In the genomic region with DNA sequence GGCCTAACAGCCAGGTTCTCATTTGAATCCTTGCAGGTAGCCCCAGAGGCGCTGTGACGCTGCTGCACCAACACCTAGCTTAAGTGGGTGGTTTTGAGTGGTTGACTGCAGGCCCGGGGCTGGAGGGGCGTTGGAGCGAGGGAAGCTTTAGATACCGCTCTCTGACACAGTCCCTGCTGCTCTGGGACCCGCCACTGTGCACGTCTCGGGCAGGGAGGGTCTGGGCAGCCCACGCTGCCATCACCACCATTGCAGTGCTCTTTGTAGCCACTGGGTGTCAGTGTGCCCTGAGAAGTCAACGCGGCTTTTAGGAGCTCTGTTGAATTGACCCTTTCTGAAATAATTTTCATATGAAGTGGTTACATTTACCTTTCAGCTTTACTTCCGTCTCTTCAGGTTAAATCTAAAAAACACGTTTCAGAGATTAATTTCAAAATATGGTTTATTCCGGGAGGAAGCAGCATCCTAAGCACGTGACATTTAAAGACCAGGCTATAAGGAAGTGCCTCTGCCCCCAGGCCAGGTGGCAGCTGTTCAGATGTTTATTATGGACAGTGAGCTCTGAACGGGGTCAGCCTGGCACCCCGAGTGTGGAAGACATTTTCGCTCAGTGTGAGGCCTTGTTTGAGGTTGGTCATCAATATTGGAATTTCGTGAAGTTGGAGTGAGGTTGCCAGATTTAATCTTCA, we compare ENCODE assay signal across 8 cellular contexts. TPM values are rescaled to one million over a fixed set of nuclear protein-coding genes. Genes with fewer than 3 reads are reported as not detected.
DNase-seq lines count a peak whose midpoint lies in the region; ATAC-seq and TF ChIP-seq lines count a peak whose summit lies in the region.

No MANE protein-coding gene starts in this region.

- no peak overlapping the region for H3K4me3 ChIP-seq in cardiac fibroblast (replicated peaks in 1 of 2; ENCODE audit: low read depth in 2 of 2, low read length in 2 of 2)

- no peak overlapping the region for H3K4me3 Mint-ChIP-seq in WTC11

- H3K9me3 Mint-ChIP-seq in WTC11, result no peaks in the 10 kb centered on the region

- H3K4me1 Mint-ChIP-seq in WTC11, result no peaks in the 10 kb centered on the region

- H3K27ac Mint-ChIP-seq in WTC11, result no peak overlapping the region

- peak; percentile 3 for DNase-seq in NCI-H1092 treated with DMSO at 0.1 percent for 48 hours (lab: John Stamatoyannopoulos, UW)
- no peak for DNase-seq in NCI-H1092 (lab: John Stamatoyannopoulos, UW)
- DNase-seq in NCI-H1694 treated with DMSO at 0.1 percent for 48 hours (lab: John Stamatoyannopoulos, UW), result peak; percentile 66
- peak; percentile 78 for DNase-seq in WTC11 (ENCODE audit: low spot score)
- peak; percentile 69 to 77 for DNase-seq in cardiac fibroblast (ENCODE audit: low read depth in 2 of 2)
- DNase-seq in kidney glomerular epithelial cell (lab: John Stamatoyannopoulos, UW), result peak; percentile 29
- peak; percentile 60 for DNase-seq in stimulated activated CD4-positive, alpha-beta T cell treated with anti-CD3 and anti-CD28 coated beads, Interleukin-4, amount 100 ng/mL, for 1 hour

- TF ChIP-seq CTCF in WTC11 (IDR thresholded peaks at IDR 0.05) (peak; percentile 93), cardiac fibroblast (IDR thresholded peaks at IDR 0.05; ENCODE audit: low read depth, low read length) (peak; percentile 96)

- POLR2A ChIA-PET in WTC11 (lab: Charles Lee), result interaction anchor here (0.5 kb wide), 2 partner anchors 59 to 95 kb away, joined by 3 to 4 read pairs; no protein-coding TSS in a partner anchor

- CTCF ChIA-PET in WTC11 (lab: Charles Lee), result interaction anchor here (0.5 to 3.1 kb wide), 89 partner anchors 9 to 763 kb away, joined by 3 to 80 read pairs (median 4); a partner anchor contains a TSS

- H3K27me3 Mint-ChIP-seq in WTC11 (ENCODE audit: low read depth), result no peaks in the 10 kb centered on the region

- ATAC-seq in WTC11 (peak; percentile 97), HG03108 (IDR thresholded peaks at IDR 0.05; ENCODE audit: unreplicated experiment) (no peak)

- peaks cover 68% of the 10 kb centered on the region for H3K36me3 Mint-ChIP-seq in WTC11

TF ChIP-seq in WTC11, 78 proteins besides CTCF, POLR2A, EP300 and RAD21:
- TF ChIP-seq TP53 (CRISPR knock-in tag; IDR thresholded peaks at IDR 0.05), result no peak
- no peak for TF ChIP-seq ZNF317 (CRISPR knock-in tag; IDR thresholded peaks at IDR 0.05; ENCODE audit: borderline replicate concordance, low read depth)
- no peak for TF ChIP-seq OVOL2 (CRISPR knock-in tag; IDR thresholded peaks at IDR 0.05; ENCODE audit: borderline replicate concordance)
- TF ChIP-seq RORB (CRISPR knock-in tag; IDR thresholded peaks at IDR 0.05), result no peak
- TF ChIP-seq, protein P1, sequence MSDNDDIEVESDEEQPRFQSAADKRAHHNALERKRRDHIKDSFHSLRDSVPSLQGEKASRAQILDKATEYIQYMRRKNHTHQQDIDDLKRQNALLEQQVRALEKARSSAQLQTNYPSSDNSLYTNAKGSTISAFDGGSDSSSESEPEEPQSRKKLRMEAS (CRISPR knock-in tag; IDR thresholded peaks at IDR 0.05), result no peak
- TF ChIP-seq ZNF121 (CRISPR knock-in tag; IDR thresholded peaks at IDR 0.05), result no peak
- TF ChIP-seq TCF7 (CRISPR knock-in tag; IDR thresholded peaks at IDR 0.05; ENCODE audit: low read depth), result no peak
- no peak for TF ChIP-seq CREB1 (CRISPR knock-in tag; IDR thresholded peaks at IDR 0.05)
- no peak for TF ChIP-seq ZNF219 (CRISPR knock-in tag; IDR thresholded peaks at IDR 0.05; ENCODE audit: borderline replicate concordance)
- TF ChIP-seq ZNF396 (CRISPR knock-in tag; IDR thresholded peaks at IDR 0.05; ENCODE audit: borderline replicate concordance), result no peak
- no peak for TF ChIP-seq PRRX2 (CRISPR knock-in tag; IDR thresholded peaks at IDR 0.05)
- TF ChIP-seq, protein P2, sequence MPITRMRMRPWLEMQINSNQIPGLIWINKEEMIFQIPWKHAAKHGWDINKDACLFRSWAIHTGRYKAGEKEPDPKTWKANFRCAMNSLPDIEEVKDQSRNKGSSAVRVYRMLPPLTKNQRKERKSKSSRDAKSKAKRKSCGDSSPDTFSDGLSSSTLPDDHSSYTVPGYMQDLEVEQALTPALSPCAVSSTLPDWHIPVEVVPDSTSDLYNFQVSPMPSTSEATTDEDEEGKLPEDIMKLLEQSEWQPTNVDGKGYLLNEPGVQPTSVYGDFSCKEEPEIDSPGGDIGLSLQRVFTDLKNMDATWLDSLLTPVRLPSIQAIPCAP (CRISPR knock-in tag; IDR thresholded peaks at IDR 0.05), result no peak
- TF ChIP-seq, protein P3, sequence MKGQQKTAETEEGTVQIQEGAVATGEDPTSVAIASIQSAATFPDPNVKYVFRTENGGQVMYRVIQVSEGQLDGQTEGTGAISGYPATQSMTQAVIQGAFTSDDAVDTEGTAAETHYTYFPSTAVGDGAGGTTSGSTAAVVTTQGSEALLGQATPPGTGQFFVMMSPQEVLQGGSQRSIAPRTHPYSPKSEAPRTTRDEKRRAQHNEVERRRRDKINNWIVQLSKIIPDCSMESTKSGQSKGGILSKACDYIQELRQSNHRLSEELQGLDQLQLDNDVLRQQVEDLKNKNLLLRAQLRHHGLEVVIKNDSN (CRISPR knock-in tag; IDR thresholded peaks at IDR 0.05), result no peak
- TF ChIP-seq, protein P4, sequence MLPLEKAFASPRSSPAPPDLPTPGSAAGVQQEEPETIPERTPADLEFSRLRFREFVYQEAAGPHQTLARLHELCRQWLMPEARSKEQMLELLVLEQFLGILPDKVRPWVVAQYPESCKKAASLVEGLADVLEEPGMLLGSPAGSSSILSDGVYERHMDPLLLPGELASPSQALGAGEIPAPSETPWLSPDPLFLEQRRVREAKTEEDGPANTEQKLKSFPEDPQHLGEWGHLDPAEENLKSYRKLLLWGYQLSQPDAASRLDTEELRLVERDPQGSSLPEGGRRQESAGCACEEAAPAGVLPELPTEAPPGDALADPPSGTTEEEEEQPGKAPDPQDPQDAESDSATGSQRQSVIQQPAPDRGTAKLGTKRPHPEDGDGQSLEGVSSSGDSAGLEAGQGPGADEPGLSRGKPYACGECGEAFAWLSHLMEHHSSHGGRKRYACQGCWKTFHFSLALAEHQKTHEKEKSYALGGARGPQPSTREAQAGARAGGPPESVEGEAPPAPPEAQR (CRISPR knock-in tag; IDR thresholded peaks at IDR 0.05), result no peak
- TF ChIP-seq GTF2I (CRISPR knock-in tag; conservative IDR thresholded peaks at IDR 0.05), result no peak
- TF ChIP-seq FOXK1 (CRISPR knock-in tag; IDR thresholded peaks at IDR 0.05), result no peak
- TF ChIP-seq ZNF671 (CRISPR knock-in tag; IDR thresholded peaks at IDR 0.05), result no peak

RNA-seq across cellular contexts. Expression of a gene that starts 30.9 kb away (rescaled TPM):
- total RNA-seq in WTC11 (2021), result 3.3 to 5.0 TPM (median 4.9 TPM) in 3 replicates

RNA-seq across cellular contexts. Expression of a gene that starts 38.0 kb away (rescaled TPM):
- total RNA-seq in WTC11 (2021), result 59.3 to 72.1 TPM (median 62.1 TPM) in 3 replicates
